Comparison of ENCODE assay signal across 17 cellular contexts in genomic region chr11:12526789-12527188, GRCh38.
DNase-seq lines count a peak whose midpoint lies in the region; TF ChIP-seq lines count a peak whose summit lies in the region.
"Had no signal": no experiment of that assay in that cellular context is flagged by ENCODE, and none has a peak within 500 bp of the region (broad histone marks: within the 10 kb centered on the region; RNA-seq: fewer than 3 reads in every experiment).

No MANE protein-coding gene starts in this region.

- TF ChIP-seq CTCF in cardiac fibroblast (IDR thresholded peaks at IDR 0.05; ENCODE audit: low read depth, low read length) (no peak), RWPE1 (conservative IDR thresholded peaks at IDR 0.05; ENCODE audit: low read depth) (no peak)

- DNase-seq in ACHN = peak; percentile 8
- peak; percentile 79 for DNase-seq in HCEC 1CT
- peak; percentile 65 to 76 for DNase-seq in cardiac fibroblast (ENCODE audit: low read depth in 2 of 2)
- DNase-seq in lung microvascular endothelial cell (ENCODE audit: low read depth in 2 of 2) = peak; percentile 52 to 60
- DNase-seq in DMS114 treated with DMSO at 0.1 percent for 48 hours (lab: John Stamatoyannopoulos, UW; ENCODE audit: unreplicated experiment) = no peak
- no peak for DNase-seq in RWPE1 (ENCODE audit: low spot score)
- DNase-seq in NOMO-1 (lab: John Stamatoyannopoulos, UW; ENCODE audit: unreplicated experiment in 2 of 2) = no peak
- no peak for DNase-seq in stimulated activated naive CD4-positive, alpha-beta T cell treated with Interleukin-2 at 50 U/mL for 16 hours (lab: John Stamatoyannopoulos, UW)
- DNase-seq: activated T-cell treated with anti-CD3 and anti-CD28 coated beads for 4 hours; effector CD8-positive, alpha-beta T cell; NCI-H1436; NCI-H69; occipital lobe had no signal

- no peak overlapping the region for H3K27ac ChIP-seq in RWPE1
- H3K27ac ChIP-seq: BLaER1, hepatocyte, SJCRH30 had no signal

- CTCF ChIA-PET in RWPE1 (lab: Yijun Ruan, JAX) = interaction anchor here (0.6 kb wide), 1 partner anchor 331 kb away, joined by 3 read pairs; no protein-coding TSS in a partner anchor

- POLR2A ChIA-PET in RWPE1 (lab: Yijun Ruan, JAX; ENCODE audit: low non-redundant PET) = interaction anchor here (0.7 kb wide), 1 partner anchor 178 kb away, joined by 5 read pairs; no protein-coding TSS in a partner anchor

- in situ Hi-C loops in ACHN (cut with HindIII; ENCODE audit: low pct_ligation_motif_present, low pct_unique_long_range_greater_than_20kb, low sequenced_read_pairs) = no loop called here

- no peak overlapping the region for H3K4me3 ChIP-seq in cardiac fibroblast (replicated peaks in 1 of 2; ENCODE audit: low read depth in 2 of 2, low read length in 2 of 2)
- H3K4me3 ChIP-seq: BLaER1, hepatocyte, lung, SJCRH30 had no signal

Comparison
In these comparisons a context has a peak if more than half of its experiments do, and no peak if none do; other contexts are left out.
1. DNase-seq: peak in ACHN (single experiment), HCEC 1CT (single experiment), cardiac fibroblast (2 of 2) and lung microvascular endothelial cell (2 of 2); none in DMS114 treated with DMSO at 0.1 percent for 48 hours (single experiment), RWPE1 (single experiment), NOMO-1 (0 of 2) and stimulated activated naive CD4-positive, alpha-beta T cell treated with Interleukin-2 at 50 U/mL for 16 hours (single experiment).